8 cellular contexts compared by ENCODE assay signal in genomic region chr19:2783781-2784145, GRCh38. TPM values are rescaled to one million over a fixed set of nuclear protein-coding genes. Genes with fewer than 3 reads are reported as not detected.
DNase-seq lines count a peak whose midpoint lies in the region; ATAC-seq lines count a peak whose summit lies in the region.

No MANE protein-coding gene starts in this region.

- intact Hi-C loops in activated T-helper 2 cell treated with anti-CD3 and anti-CD28 coated beads, Interferon-gamma antibody, Interleukin-2, Interleukin-4, amounts not matched to agents 10 μg/mL and 5 μg/mL and 100 μg/mL, durations not matched to agents 14 hours and 24 hours and 36 hours (cut with micrococcal nuclease), result no loop called here

- H3K27me3 Mint-ChIP-seq in activated CD8-positive, alpha-beta memory T cell treated with anti-CD3 and anti-CD28 coated beads, Interleukin-2, amount 10 ng/mL, durations not matched to agents 7 days and 5 days, result no peaks in the 10 kb centered on the region
- H3K27me3 Mint-ChIP-seq in activated T-helper 2 cell treated with anti-CD3 and anti-CD28 coated beads, Interferon-gamma antibody, Interleukin-2, Interleukin-4, amounts not matched to agents 10 μg/mL and 5 μg/mL and 100 μg/mL, durations not matched to agents 14 hours and 24 hours and 36 hours (ENCODE audit: low read depth), result no peaks in the 10 kb centered on the region
- peaks cover 7 to 10% (median 7%) of the 10 kb centered on the region in 3 donors for H3K27me3 Mint-ChIP-seq in immature natural killer cell (ENCODE audit: low read depth in 3 of 3)

- peaks cover 60% of the 10 kb centered on the region for H3K4me1 Mint-ChIP-seq in activated CD8-positive, alpha-beta memory T cell treated with anti-CD3 and anti-CD28 coated beads, Interleukin-2, amount 10 ng/mL, durations not matched to agents 7 days and 5 days
- H3K4me1 Mint-ChIP-seq in activated T-helper 2 cell treated with anti-CD3 and anti-CD28 coated beads, Interferon-gamma antibody, Interleukin-2, Interleukin-4, amounts not matched to agents 10 μg/mL and 5 μg/mL and 100 μg/mL, durations not matched to agents 14 hours and 24 hours and 36 hours (ENCODE audit: low read depth), result peaks cover 37% of the 10 kb centered on the region
- peaks cover 50 to 55% of the 10 kb centered on the region in 2 donors for H3K4me1 Mint-ChIP-seq in immature natural killer cell

- peak overlapping the region; percentile 88 for H3K4me3 Mint-ChIP-seq in activated CD8-positive, alpha-beta memory T cell treated with anti-CD3 and anti-CD28 coated beads, Interleukin-2, amount 10 ng/mL, durations not matched to agents 7 days and 5 days
- H3K4me3 Mint-ChIP-seq in activated T-helper 2 cell treated with anti-CD3 and anti-CD28 coated beads, Interferon-gamma antibody, Interleukin-2, Interleukin-4, amounts not matched to agents 10 μg/mL and 5 μg/mL and 100 μg/mL, durations not matched to agents 14 hours and 24 hours and 36 hours (ENCODE audit: low read depth), result peak overlapping the region; percentile 93
- H3K4me3 Mint-ChIP-seq in immature natural killer cell, result peak overlapping the region; percentile 84 to 88 (median 86)

- no peaks in the 10 kb centered on the region for H3K9me3 Mint-ChIP-seq in activated CD8-positive, alpha-beta memory T cell treated with anti-CD3 and anti-CD28 coated beads, Interleukin-2, amount 10 ng/mL, durations not matched to agents 7 days and 5 days (ENCODE audit: low read depth)
- no peaks in the 10 kb centered on the region for H3K9me3 Mint-ChIP-seq in activated T-helper 2 cell treated with anti-CD3 and anti-CD28 coated beads, Interferon-gamma antibody, Interleukin-2, Interleukin-4, amounts not matched to agents 10 μg/mL and 5 μg/mL and 100 μg/mL, durations not matched to agents 14 hours and 24 hours and 36 hours
- no peaks in the 10 kb centered on the region for H3K9me3 Mint-ChIP-seq in immature natural killer cell

- peaks cover 8% of the 10 kb centered on the region for H3K36me3 Mint-ChIP-seq in activated CD8-positive, alpha-beta memory T cell treated with anti-CD3 and anti-CD28 coated beads, Interleukin-2, amount 10 ng/mL, durations not matched to agents 7 days and 5 days
- peaks cover 33% of the 10 kb centered on the region for H3K36me3 Mint-ChIP-seq in activated T-helper 2 cell treated with anti-CD3 and anti-CD28 coated beads, Interferon-gamma antibody, Interleukin-2, Interleukin-4, amounts not matched to agents 10 μg/mL and 5 μg/mL and 100 μg/mL, durations not matched to agents 14 hours and 24 hours and 36 hours (ENCODE audit: low read depth)
- no peaks in the 10 kb centered on the region for H3K36me3 Mint-ChIP-seq in immature natural killer cell

- peak overlapping the region; percentile 95 for H3K27ac ChIP-seq in substantia nigra (ENCODE audit: low read depth, low read length, poor library complexity, severe bottlenecking)

- DNase-seq in activated CD8-positive, alpha-beta memory T cell treated with anti-CD3 and anti-CD28 coated beads, Interleukin-2, amount 10 ng/mL, durations not matched to agents 7 days and 5 days, result no peak
- no peak for DNase-seq in activated CD8-positive, alpha-beta memory T cell treated with anti-CD3 and anti-CD28 coated beads, Interleukin-2, amount 50 U/mL, for 4 hours
- DNase-seq in activated T-helper 2 cell treated with anti-CD3 and anti-CD28 coated beads, Interferon-gamma antibody, Interleukin-2, Interleukin-4, amounts not matched to agents 10 μg/mL and 5 μg/mL and 100 μg/mL, durations not matched to agents 14 hours and 24 hours and 36 hours (ENCODE audit: low spot score), result no peak
- DNase-seq in immature natural killer cell (no peak), substantia nigra (lab: John Stamatoyannopoulos, UW) (no peak), SIG-M5 treated with dmso at 0.1 percent for 504 hours (lab: John Stamatoyannopoulos, UW; ENCODE audit: unreplicated experiment) (no peak), A172 (ENCODE audit: low spot score) (no peak)

- H3K27ac Mint-ChIP-seq in activated CD8-positive, alpha-beta memory T cell treated with anti-CD3 and anti-CD28 coated beads, Interleukin-2, amount 10 ng/mL, durations not matched to agents 7 days and 5 days, result peak overlapping the region; percentile 92
- peak overlapping the region; percentile 95 for H3K27ac Mint-ChIP-seq in activated T-helper 2 cell treated with anti-CD3 and anti-CD28 coated beads, Interferon-gamma antibody, Interleukin-2, Interleukin-4, amounts not matched to agents 10 μg/mL and 5 μg/mL and 100 μg/mL, durations not matched to agents 14 hours and 24 hours and 36 hours
- peak overlapping the region; percentile 87 to 95 (median 94) for H3K27ac Mint-ChIP-seq in immature natural killer cell

- CTCF ChIA-PET in activated CD8-positive, alpha-beta memory T cell treated with anti-CD3 and anti-CD28 coated beads, Interleukin-2, amount 10 ng/mL, durations not matched to agents 7 days and 5 days (lab: Charles Lee), result interaction anchor here (0.8 to 1.7 kb wide), 5 partner anchors 18 to 166 kb away, joined by 3 to 4 read pairs (median 3); no protein-coding TSS in a partner anchor

- no peak for ATAC-seq in activated CD8-positive, alpha-beta memory T cell treated with anti-CD3 and anti-CD28 coated beads, Interleukin-2, amount 10 ng/mL, durations not matched to agents 7 days and 5 days
- no peak for ATAC-seq in GM21529 (IDR thresholded peaks at IDR 0.05; ENCODE audit: unreplicated experiment)

RNA-seq across cellular contexts. Expression of gene SGTA, which starts 0.7 kb away (rescaled TPM):
- total RNA-seq in activated CD8-positive, alpha-beta memory T cell treated with anti-CD3 and anti-CD28 coated beads, Interleukin-2, amount 10 ng/mL, durations not matched to agents 7 days and 5 days, result 10 to 100 TPM; 49.3 to 58.6 TPM
- 64.3 and 67.3 TPM in 2 replicates for total RNA-seq in activated T-helper 2 cell treated with anti-CD3 and anti-CD28 coated beads, Interferon-gamma antibody, Interleukin-2, Interleukin-4, amounts not matched to agents 10 μg/mL and 5 μg/mL and 100 μg/mL, durations not matched to agents 14 hours and 24 hours and 36 hours
- 10 to 100 TPM; 32.1 to 47.6 (median 34.3) TPM for polyA plus RNA-seq in immature natural killer cell
- total RNA-seq in A172 (2014; rRNA removed; shearing (Covaris generic)), result 112 and 114 TPM in 2 replicates

RNA-seq across cellular contexts. Expression of gene THOP1, which starts 1.5 kb away (rescaled TPM):
- 100 to 1,000 TPM; 138 to 139 TPM for total RNA-seq in activated CD8-positive, alpha-beta memory T cell treated with anti-CD3 and anti-CD28 coated beads, Interleukin-2, amount 10 ng/mL, durations not matched to agents 7 days and 5 days
- 178 TPM in 2 replicates for total RNA-seq in activated T-helper 2 cell treated with anti-CD3 and anti-CD28 coated beads, Interferon-gamma antibody, Interleukin-2, Interleukin-4, amounts not matched to agents 10 μg/mL and 5 μg/mL and 100 μg/mL, durations not matched to agents 14 hours and 24 hours and 36 hours
- polyA plus RNA-seq in immature natural killer cell, result 10 to 100 TPM; 20.0 to 39.9 (median 31.6) TPM
- total RNA-seq in A172 (2014; rRNA removed; shearing (Covaris generic)), result 390 and 397 TPM in 2 replicates

RNA-seq across cellular contexts. Expression of gene ZNF554, which starts 35.9 kb away (rescaled TPM):
- 1 to 10 TPM; 1.1 to 1.6 TPM for total RNA-seq in activated CD8-positive, alpha-beta memory T cell treated with anti-CD3 and anti-CD28 coated beads, Interleukin-2, amount 10 ng/mL, durations not matched to agents 7 days and 5 days
- total RNA-seq in activated T-helper 2 cell treated with anti-CD3 and anti-CD28 coated beads, Interferon-gamma antibody, Interleukin-2, Interleukin-4, amounts not matched to agents 10 μg/mL and 5 μg/mL and 100 μg/mL, durations not matched to agents 14 hours and 24 hours and 36 hours, result 2.3 and 2.4 TPM in 2 replicates
- polyA plus RNA-seq in immature natural killer cell, result 1 to 10 TPM in 1 of 3 donors, under 1 TPM in 1, not detected in 1; 0.87 to 4.1 TPM
- total RNA-seq in A172 (2014; rRNA removed; shearing (Covaris generic)), result 4.6 and 4.8 TPM in 2 replicates

RNA-seq across cellular contexts. Expression of gene SLC39A3, which starts 43.9 kb away (rescaled TPM):
- 10 to 100 TPM; 36.9 to 41.3 TPM for total RNA-seq in activated CD8-positive, alpha-beta memory T cell treated with anti-CD3 and anti-CD28 coated beads, Interleukin-2, amount 10 ng/mL, durations not matched to agents 7 days and 5 days
- total RNA-seq in activated T-helper 2 cell treated with anti-CD3 and anti-CD28 coated beads, Interferon-gamma antibody, Interleukin-2, Interleukin-4, amounts not matched to agents 10 μg/mL and 5 μg/mL and 100 μg/mL, durations not matched to agents 14 hours and 24 hours and 36 hours, result 39.1 and 39.4 TPM in 2 replicates
- 10 to 100 TPM; 43.8 to 63.7 (median 46.8) TPM for polyA plus RNA-seq in immature natural killer cell
- total RNA-seq in A172 (2014; rRNA removed; shearing (Covaris generic)), result 91.0 and 100 TPM in 2 replicates

RNA-seq across cellular contexts. Expression of gene ZNF555, which starts 57.5 kb away (rescaled TPM):
- total RNA-seq in activated CD8-positive, alpha-beta memory T cell treated with anti-CD3 and anti-CD28 coated beads, Interleukin-2, amount 10 ng/mL, durations not matched to agents 7 days and 5 days, result 1 to 10 TPM; 2.5 to 3.1 TPM
- total RNA-seq in activated T-helper 2 cell treated with anti-CD3 and anti-CD28 coated beads, Interferon-gamma antibody, Interleukin-2, Interleukin-4, amounts not matched to agents 10 μg/mL and 5 μg/mL and 100 μg/mL, durations not matched to agents 14 hours and 24 hours and 36 hours, result 0.66 and 1.3 TPM in 2 replicates
- 1 to 10 TPM; 3.2 to 7.1 (median 3.8) TPM for polyA plus RNA-seq in immature natural killer cell
- 8.2 and 8.4 TPM in 2 replicates for total RNA-seq in A172 (2014; rRNA removed; shearing (Covaris generic))
